6 cellular contexts compared by ENCODE assay signal in the genomic region with DNA sequence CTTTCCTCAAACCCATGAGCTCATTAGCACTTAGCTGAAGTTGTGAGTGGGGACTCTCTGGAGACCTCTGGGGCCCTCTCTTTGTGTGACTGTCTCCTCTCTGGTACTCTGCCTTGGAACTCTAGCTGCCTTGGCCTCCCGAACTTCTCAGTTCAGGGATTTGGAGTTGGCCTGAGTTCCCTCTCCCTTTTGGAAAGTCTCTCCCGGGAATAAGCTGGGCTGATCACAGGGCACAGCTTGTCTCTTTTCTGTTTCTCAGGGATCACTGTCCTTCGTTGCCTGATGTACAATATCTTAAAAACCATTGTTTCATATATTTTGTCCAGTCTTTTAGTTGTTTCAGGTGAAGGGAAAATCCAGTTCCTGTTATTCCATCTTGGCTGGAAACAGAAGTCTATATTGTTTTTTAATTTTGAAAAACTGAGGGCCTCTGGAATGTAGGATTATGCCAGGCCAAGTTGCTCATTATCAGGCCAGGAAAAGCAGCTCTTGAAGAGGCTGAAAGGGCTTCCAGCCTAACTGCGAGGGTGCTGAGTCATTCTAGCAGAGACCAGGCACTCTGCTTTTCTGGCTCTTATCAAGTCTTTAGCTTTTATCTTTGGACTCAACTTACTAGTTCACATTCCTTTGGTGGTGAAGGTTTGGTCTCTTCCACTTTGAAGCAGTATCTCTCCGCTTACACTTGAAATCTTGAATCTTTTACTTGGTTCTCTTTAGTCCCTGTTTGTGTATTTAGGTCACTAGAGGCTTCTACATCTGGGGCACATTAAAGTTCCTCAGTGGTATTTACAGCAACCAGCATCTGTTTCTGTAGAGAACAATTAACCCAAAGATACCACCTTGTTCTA. TPM values are rescaled to one million over a fixed set of nuclear protein-coding genes. Genes with fewer than 3 reads are reported as not detected.
DNase-seq lines count a peak whose midpoint lies in the region; ATAC-seq and TF ChIP-seq lines count a peak whose summit lies in the region.

No MANE protein-coding gene starts in this region.

- H3K27ac ChIP-seq in dorsolateral prefrontal cortex, result peak overlapping the region in 44 of 59 donors; percentile 1 to 75 (median 46)
- peak overlapping the region; percentile 85 for H3K27ac ChIP-seq in rectal smooth muscle tissue (ENCODE audit: low read depth, low read length)

- H3K36me3 ChIP-seq in rectal smooth muscle tissue (ENCODE audit: control insufficient read depth, insufficient read depth, low read length), result no peaks in the 10 kb centered on the region

- intact Hi-C loops in dorsolateral prefrontal cortex (cut with DNase I), result no loop called here

- no peak overlapping the region for H3K4me3 ChIP-seq in dorsolateral prefrontal cortex
- H3K4me3 ChIP-seq in rectal smooth muscle tissue (ENCODE audit: low read length), result no peak overlapping the region

- TF ChIP-seq CTCF in dorsolateral prefrontal cortex (IDR thresholded peaks at IDR 0.05 in 54 of 56, conservative IDR thresholded peaks at IDR 0.05 in 2 of 56; ENCODE audit: low read depth in 1 of 56, partially characterized antibody in 56 of 56), result no peak

- DNase-seq in activated CD4-positive, alpha-beta T cell treated with anti-CD3 and anti-CD28 coated beads for 48 hours, result peak; percentile 26
- DNase-seq in activated CD4-positive, alpha-beta T cell treated with anti-CD3 and anti-CD28 coated beads, Interleukin-2, amount 50 U/mL, for 1 hour, result no peak
- DNase-seq in dorsolateral prefrontal cortex, result no peak

- ATAC-seq in GM18870 (IDR thresholded peaks at IDR 0.05; ENCODE audit: unreplicated experiment) (no peak), HG02678 (IDR thresholded peaks at IDR 0.05; ENCODE audit: unreplicated experiment) (no peak)

- H3K27me3 ChIP-seq in dorsolateral prefrontal cortex, result no peaks in the 10 kb centered on the region
- H3K27me3 ChIP-seq in rectal smooth muscle tissue (ENCODE audit: control insufficient read depth, insufficient read depth, low read length), result no peaks in the 10 kb centered on the region

- H3K4me1 ChIP-seq in rectal smooth muscle tissue (ENCODE audit: control insufficient read depth, insufficient read depth, low read length), result peaks cover 19% of the 10 kb centered on the region

- H3K9ac ChIP-seq in rectal smooth muscle tissue (ENCODE audit: low read length), result no peak overlapping the region

RNA-seq across cellular contexts. Expression of a gene that starts 8.4 kb away (rescaled TPM):
- 10 to 100 TPM; 20.4 to 80.4 (median 36.4) TPM for total RNA-seq in dorsolateral prefrontal cortex

RNA-seq across cellular contexts. Expression of a gene that starts 44.6 kb away (rescaled TPM):
- total RNA-seq in dorsolateral prefrontal cortex, result 1 to 10 TPM in 80 of 120 experiments, under 1 TPM in 40; 0.41 to 2.5 (median 1.2) TPM

RNA-seq across cellular contexts. Expression of a gene that starts 44.7 kb away (rescaled TPM):
- 10 to 100 TPM; 18.6 to 38.2 (median 27.0) TPM for total RNA-seq in dorsolateral prefrontal cortex

RNA-seq across cellular contexts. Expression of a gene that starts 54.1 kb away (rescaled TPM):
- 100 to 1,000 TPM in 26 of 120 experiments, 10 to 100 TPM in 94; 67.7 to 134 (median 89.4) TPM for total RNA-seq in dorsolateral prefrontal cortex
